15 cellular contexts compared by ENCODE assay signal in the genomic region with DNA sequence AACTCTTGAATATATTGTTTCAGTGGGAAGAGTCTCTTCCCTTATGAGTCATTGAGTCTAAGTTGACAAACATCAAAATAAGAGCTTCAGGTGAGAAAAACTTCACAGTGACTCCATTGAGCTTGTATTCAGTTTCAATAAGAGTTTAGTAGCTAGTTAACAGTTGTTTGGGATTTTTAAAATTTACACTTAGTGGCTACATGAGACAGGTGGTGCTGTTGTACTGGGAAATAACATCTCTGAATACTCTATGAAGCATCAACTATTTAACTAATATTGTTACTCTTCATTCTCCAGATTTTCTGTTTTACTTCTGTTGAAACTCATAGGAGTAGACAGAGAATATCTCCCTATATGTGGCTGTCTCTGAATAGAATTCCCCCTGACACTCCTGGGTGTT.
"Had no signal": no experiment of that assay in that cellular context is flagged by ENCODE, and none has a peak within 500 bp of the region (broad histone marks: within the 10 kb centered on the region; RNA-seq: fewer than 3 reads in every experiment).

No MANE protein-coding gene starts in this region.

- H3K27me3 Mint-ChIP-seq: type B pancreatic cell had no signal

- H3K9me3 Mint-ChIP-seq: type B pancreatic cell had no signal

- ATAC-seq: sciatic nerve had no signal

- H3K27me3 ChIP-seq: adrenal gland, suprapubic skin had no signal

- H3K27ac Mint-ChIP-seq: activated T-helper 2 cell treated with anti-CD3 and anti-CD28 coated beads, Interferon-gamma antibody, Interleukin-2, Interleukin-4, amounts not matched to agents 10 μg/mL and 5 μg/mL and 100 μg/mL, durations not matched to agents 14 hours and 24 hours and 36 hours; type B pancreatic cell had no signal

- DNase-seq: activated CD4-positive, CD25-positive, alpha-beta regulatory T cell; activated naive CD4-positive, alpha-beta T cell treated with anti-CD3 and anti-CD28 coated beads, Interleukin-2, amount 50 U/mL, for 16 hours; adrenal gland; caudate nucleus; cortex of kidney; effector CD8-positive, alpha-beta T cell; kidney; left ventricle myocardium inferior; stimulated activated CD4-positive, alpha-beta T cell treated with anti-CD3 and anti-CD28 coated beads, Interleukin-12 subunit alpha, Interleukin-12 subunit beta, amount 100 ng/mL, for 4 hours; stimulated activated naive CD4-positive, alpha-beta T cell treated with Interleukin-2 at 50 U/mL for 16 hours had no signal

- H3K4me1 ChIP-seq: adrenal gland, left ventricle myocardium inferior, suprapubic skin had no signal

- H3K4me3 ChIP-seq: adrenal gland, left ventricle myocardium inferior, suprapubic skin had no signal

- H3K27ac ChIP-seq: adrenal gland, epithelial cell of prostate, left ventricle myocardium inferior, suprapubic skin had no signal

- H3K36me3 Mint-ChIP-seq: type B pancreatic cell had no signal

- H3K36me3 ChIP-seq: adrenal gland, left ventricle myocardium inferior, suprapubic skin had no signal

- H3K4me3 Mint-ChIP-seq: type B pancreatic cell had no signal

- H3K9me3 ChIP-seq: adrenal gland, left ventricle myocardium inferior, suprapubic skin had no signal
